In genomic region chr1:17065667-17066066, GRCh38 we compare ENCODE assay signal across 1 cellular context.
TF ChIP-seq lines count a peak whose summit lies in the region.

No MANE protein-coding gene starts in this region.

TF ChIP-seq in H1, 55 proteins besides CTCF, POLR2A, EP300 and RAD21:
- TF ChIP-seq SIRT6 (IDR thresholded peaks at IDR 0.05; ENCODE audit: low read length) (no peak), BRCA1 (IDR thresholded peaks at IDR 0.05; ENCODE audit: low read depth, low read length) (no peak), FOSL1 (IDR thresholded peaks at IDR 0.05; ENCODE audit: insufficient read depth, low read depth, low read length) (no peak), EGR1 (IDR thresholded peaks at IDR 0.05; ENCODE audit: borderline replicate concordance, low read depth, low read length) (no peak), USF2 (IDR thresholded peaks at IDR 0.05; ENCODE audit: low read length) (no peak), RFX5 (IDR thresholded peaks at IDR 0.05; ENCODE audit: borderline replicate concordance, low read depth, low read length) (no peak), CHD7 (IDR thresholded peaks at IDR 0.05; ENCODE audit: insufficient replicate concordance, low read length) (no peak), CHD2 (IDR thresholded peaks at IDR 0.05; ENCODE audit: low read length) (no peak), CBX8 (IDR thresholded peaks at IDR 0.05; ENCODE audit: borderline replicate concordance, low read depth, low read length) (no peak), POU5F1 (IDR thresholded peaks at IDR 0.05; ENCODE audit: low read depth, low read length) (no peak), JUND (IDR thresholded peaks at IDR 0.05; ENCODE audit: low read length) (no peak), SRF (IDR thresholded peaks at IDR 0.05; ENCODE audit: low read depth, low read length) (no peak), TAF7 (optimal IDR thresholded peaks at IDR 0.05; ENCODE audit: borderline replicate concordance, low read depth, low read length) (no peak), SUZ12 (IDR thresholded peaks at IDR 0.05; ENCODE audit: low read length) (no peak), SP4 (IDR thresholded peaks at IDR 0.05; ENCODE audit: low read length) (no peak), YY1 (IDR thresholded peaks at IDR 0.05; ENCODE audit: low read depth, low read length) (no peak)
TF ChIP-seq in H1: peak in this region for 0.
